ENCODE assay signal across 19 cellular contexts in the genomic region with DNA sequence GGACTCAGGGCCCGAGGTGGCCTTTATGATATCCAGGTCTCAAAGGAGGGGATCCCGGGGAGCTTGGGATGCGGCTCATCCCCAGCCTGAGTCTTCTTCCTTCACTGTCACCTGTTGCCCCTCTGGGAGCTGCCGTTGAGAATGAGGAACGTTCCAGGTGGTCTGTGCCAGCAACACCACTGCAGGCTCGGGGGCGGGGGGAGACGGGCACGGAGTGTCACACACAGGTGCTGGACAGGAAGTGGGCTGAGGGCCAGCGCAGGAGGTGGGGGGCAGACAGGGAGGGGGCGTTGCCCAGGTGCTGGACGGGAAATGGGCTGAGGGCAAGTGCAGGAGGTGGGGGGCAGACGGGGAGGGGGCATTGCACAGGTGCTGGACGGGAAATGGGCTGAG. TPM values are rescaled to one million over a fixed set of nuclear protein-coding genes. Genes with fewer than 3 reads are reported as not detected.
"Had no signal": no experiment of that assay in that cellular context is flagged by ENCODE, and none has a peak within 500 bp of the region (broad histone marks: within the 10 kb centered on the region; RNA-seq: fewer than 3 reads in every experiment).

No MANE protein-coding gene starts in this region.

- H3K4me3 ChIP-seq: adrenal gland, cardiac muscle cell, hepatocyte, mucosa of descending colon, pancreas, sigmoid colon, transverse colon had no signal

- H3K4me3 Mint-ChIP-seq: activated CD4-positive, alpha-beta memory T cell treated with anti-CD3 and anti-CD28 coated beads, Interleukin-2, amount 10 ng/mL, durations not matched to agents 7 days and 5 days; activated T-cell treated with anti-CD3 and anti-CD28 coated beads, Interleukin-2, amount 50 U/mL, for 24 hours; naive thymus-derived CD4-positive, alpha-beta T cell; stimulated activated memory B cell treated with anti-CD40 and anti-IgM and Interleukin-4, amounts not matched to agents 10 μg/mL and 1 μg/mL and 100 μg/mL, for 72 hours; T-helper 17 cell had no signal

- H3K79me2 ChIP-seq: hepatocyte had no signal

- H3K27me3 ChIP-seq: adrenal gland, cardiac muscle cell, hepatocyte, pancreas, sigmoid colon had no signal

- DNase-seq: activated CD4-positive, alpha-beta memory T cell treated with anti-CD3 and anti-CD28 coated beads, Interleukin-2, amount 10 ng/mL, durations not matched to agents 7 days and 5 days; activated naive CD4-positive, alpha-beta T cell treated with anti-CD3 and anti-CD28 coated beads, Interleukin-2, amount 50 U/mL, for 16 hours; activated T-cell treated with anti-CD3 and anti-CD28 coated beads, Interleukin-2, amount 50 U/mL, for 24 hours; adrenal gland; islet precursor cell; mammary epithelial cell; naive thymus-derived CD4-positive, alpha-beta T cell; sigmoid colon; stimulated activated CD4-positive, alpha-beta T cell treated with anti-CD3 and anti-CD28 coated beads, Interleukin-12 subunit alpha, Interleukin-12 subunit beta, amount 100 ng/mL, for 4 hours; stimulated activated CD4-positive, alpha-beta T cell treated with anti-CD3 and anti-CD28 coated beads, Interleukin-2, amount 100 ng/mL, for 24 hours; T-helper 17 cell; transverse colon; WERI-Rb-1 had no signal

- H3K27ac Mint-ChIP-seq: activated CD4-positive, alpha-beta memory T cell treated with anti-CD3 and anti-CD28 coated beads, Interleukin-2, amount 10 ng/mL, durations not matched to agents 7 days and 5 days; activated T-cell treated with anti-CD3 and anti-CD28 coated beads, Interleukin-2, amount 50 U/mL, for 24 hours; naive thymus-derived CD4-positive, alpha-beta T cell; stimulated activated memory B cell treated with anti-CD40 and anti-IgM and Interleukin-4, amounts not matched to agents 10 μg/mL and 1 μg/mL and 100 μg/mL, for 72 hours; T-helper 17 cell had no signal

- H3K4me2 ChIP-seq: hepatocyte had no signal

- ATAC-seq: left lobe of liver; mucosa of descending colon; naive thymus-derived CD4-positive, alpha-beta T cell; pancreas; stimulated activated memory B cell treated with anti-CD40 and anti-IgM and Interleukin-4, amounts not matched to agents 10 μg/mL and 1 μg/mL and 100 μg/mL, for 72 hours; T-helper 17 cell had no signal

- H3K36me3 ChIP-seq: adrenal gland, cardiac muscle cell, pancreas, sigmoid colon, transverse colon, WERI-Rb-1 had no signal

- H3K9me3 Mint-ChIP-seq: activated CD4-positive, alpha-beta memory T cell treated with anti-CD3 and anti-CD28 coated beads, Interleukin-2, amount 10 ng/mL, durations not matched to agents 7 days and 5 days; activated T-cell treated with anti-CD3 and anti-CD28 coated beads, Interleukin-2, amount 50 U/mL, for 24 hours; naive thymus-derived CD4-positive, alpha-beta T cell had no signal

- H3K36me3 Mint-ChIP-seq: naive thymus-derived CD4-positive, alpha-beta T cell; stimulated activated memory B cell treated with anti-CD40 and anti-IgM and Interleukin-4, amounts not matched to agents 10 μg/mL and 1 μg/mL and 100 μg/mL, for 72 hours had no signal

- H3K27ac ChIP-seq: adrenal gland, cardiac muscle cell, pancreas, WERI-Rb-1 had no signal

- H3K9me3 ChIP-seq: adrenal gland, mucosa of descending colon, pancreas, sigmoid colon, transverse colon had no signal

- H2AFZ ChIP-seq: hepatocyte had no signal

RNA-seq across cellular contexts. Expression of a gene that starts 28.2 kb away (rescaled TPM):
- polyA plus RNA-seq: naive thymus-derived CD4-positive, alpha-beta T cell had no signal
